10 cellular contexts compared by ENCODE assay signal in genomic region chr11:102780491-102780918, GRCh38. TPM values are rescaled to one million over a fixed set of nuclear protein-coding genes. Genes with fewer than 3 reads are reported as not detected.
DNase-seq lines count a peak whose midpoint lies in the region; ATAC-seq, FAIRE-seq and TF ChIP-seq lines count a peak whose summit lies in the region.
"Had no signal": no experiment of that assay in that cellular context is flagged by ENCODE, and none has a peak within 500 bp of the region (broad histone marks: within the 10 kb centered on the region; RNA-seq: fewer than 3 reads in every experiment).

TSS of gene MMP10 (minus strand) at chr11:102780628. CDS start at chr11:102780591, 37 bp downstream.

- 0 to 1% methylated on average over 2 of the region's 2 CpGs for WGBS in pancreas, 2 donors
- WGBS in heart left ventricle, 4 donors: 40 to 44% (median 43%) methylated on average over 2 of the region's 2 CpGs

- H3K4me1 ChIP-seq in pancreas (peaks cover 5 to 10% (median 8%) of the 10 kb centered on the region in 3 donors), heart left ventricle (no peaks in the 10 kb centered on the region)

- no peak within 1 kb of the TSS for H3K4me3 ChIP-seq in pancreas
- no peak within 1 kb of the TSS for H3K4me3 ChIP-seq in heart left ventricle

- peak; percentile 48 to 74 (median 64) for ATAC-seq in pancreas
- no peak for ATAC-seq in heart left ventricle
- no peak for ATAC-seq in HG02970 (IDR thresholded peaks at IDR 0.05; ENCODE audit: low FRiP score, unreplicated experiment)
- no peak for ATAC-seq in GM18909 (IDR thresholded peaks at IDR 0.05; ENCODE audit: poor library complexity, unreplicated experiment)

- DNase-seq in NCI-H2081 (lab: John Stamatoyannopoulos, UW) (peak; percentile 21 to 83), dermis blood vessel endothelial cell (peak; percentile 88), pancreas (no peak), heart left ventricle (no peak), head of caudate nucleus (no peak)
- DNase-seq: left cardiac atrium, RPMI8226 had no signal

- H3K36me3 ChIP-seq in pancreas (no peaks in the 10 kb centered on the region), heart left ventricle (no peaks in the 10 kb centered on the region)

- TF ChIP-seq CTCF in GM12874 (IDR thresholded peaks at IDR 0.05; ENCODE audit: insufficient read depth, low read depth, low read length) (peak; percentile 37; the same call in 1 of the 2 replicates), pancreas (IDR thresholded peaks at IDR 0.05) (no peak), heart left ventricle (IDR thresholded peaks at IDR 0.05) (peak in 5 of 12 donors; percentile 7 to 23 (median 20))

- H3K9me3 ChIP-seq in pancreas (no peaks in the 10 kb centered on the region), heart left ventricle (no peaks in the 10 kb centered on the region)

- no peak for FAIRE-seq in pancreas (lab: Jason Lieb, UNC)

- intact Hi-C loops in pancreas (cut with DNase I): no loop called here
- intact Hi-C loops in heart left ventricle (cut with DNase I): no loop called here
- intact Hi-C loops in head of caudate nucleus (cut with DNase I): no loop called here

- H3K27ac ChIP-seq in pancreas (no peak within 1 kb of the TSS), heart left ventricle (no peak within 1 kb of the TSS)

- TF ChIP-seq POLR2A in heart left ventricle (IDR thresholded peaks at IDR 0.05): no peak

- H3K27me3 ChIP-seq in pancreas (no peaks in the 10 kb centered on the region), heart left ventricle (peaks cover 0 to 13% (median 0%) of the 10 kb centered on the region in 9 donors)

RNA-seq across cellular contexts. Expression of gene MMP10, which starts in this region (rescaled TPM):
- 5.0 and 7.3 TPM in 2 replicates for total RNA-seq in dermis blood vessel endothelial cell
- total RNA-seq in pancreas: 1 to 10 TPM in 1 of 6 donors, under 1 TPM in 5; 0.09 to 2.9 (median 0.24) TPM
- polyA plus RNA-seq in pancreas: under 1 TPM in 1 of 2 donors, not detected in 1; 0.40 TPM
- total RNA-seq in heart left ventricle: not detected
- not detected for polyA plus RNA-seq in heart left ventricle
- total RNA-seq: left cardiac atrium had no signal

Comparison
In these comparisons a context has a peak if more than half of its experiments do, and no peak if none do; other contexts are left out.
1. DNase-seq: peak in NCI-H2081 (2 of 2) and dermis blood vessel endothelial cell (single experiment); none in pancreas (0 of 6), heart left ventricle (0 of 5) and head of caudate nucleus (0 of 42).
2. ATAC-seq: peak in pancreas (4 of 4); none in heart left ventricle (0 of 4), HG02970 (single experiment) and GM18909 (single experiment).